1 cellular context compared by ENCODE assay signal in genomic region chr19:50725932-50726230, GRCh38.
TF ChIP-seq lines count a peak whose summit lies in the region.

No MANE protein-coding gene starts in this region.

TF ChIP-seq in K562, 482 proteins besides CTCF, POLR2A, EP300 and RAD21:
- peak; percentile 97 for TF ChIP-seq ZNF239 (CRISPR knock-in tag; IDR thresholded peaks at IDR 0.05)
- no peak for TF ChIP-seq POLR2B (IDR thresholded peaks at IDR 0.05; ENCODE audit: low read depth, partially characterized antibody)
- 0 out of 2 replicates have a peak, but pooled peaks have one; percentile 25 for TF ChIP-seq ZNF232 (CRISPR knock-in tag; IDR thresholded peaks at IDR 0.05)
- TF ChIP-seq FOXA3 (CRISPR knock-in tag; conservative IDR thresholded peaks at IDR 0.05 in 1 of 2, IDR thresholded peaks at IDR 0.05 in 1 of 2) = 0 out of 4 replicates have a peak, but pooled peaks of 1 of the 2 experiments have one; percentile 7
